ENCODE assay signal across 9 cellular contexts in genomic region chr12:122368361-122369073, GRCh38. TPM values are rescaled to one million over a fixed set of nuclear protein-coding genes. Genes with fewer than 3 reads are reported as not detected.
DNase-seq lines count a peak whose midpoint lies in the region; ATAC-seq, FAIRE-seq and TF ChIP-seq lines count a peak whose summit lies in the region.
"Had no signal": no experiment of that assay in that cellular context is flagged by ENCODE, and none has a peak within 500 bp of the region (broad histone marks: within the 10 kb centered on the region; RNA-seq: fewer than 3 reads in every experiment).

No MANE protein-coding gene starts in this region.

- no peak overlapping the region for H2BK5ac ChIP-seq in H1 (ENCODE audit: low read depth, low read length)
- H2BK5ac ChIP-seq in trophoblast cell (ENCODE audit: low read depth, low read length, poor library complexity): no peak overlapping the region

- H2BK15ac ChIP-seq in H1 (ENCODE audit: low read length): no peak overlapping the region

- H3K36me3 ChIP-seq in H1 (ENCODE audit: control insufficient read depth in 2 of 4, insufficient read depth in 4 of 4, low read length in 3 of 4): no peaks in the 10 kb centered on the region
- H3K36me3 ChIP-seq in trophoblast cell (ENCODE audit: control insufficient read depth in 1 of 2, insufficient read depth in 2 of 2, low read length in 2 of 2): peaks cover 8 to 11% of the 10 kb centered on the region in 2 experiments
- no peaks in the 10 kb centered on the region for H3K36me3 ChIP-seq in CD8-positive, alpha-beta T cell (ENCODE audit: insufficient read depth, low read length)

- H2AFZ ChIP-seq in H1 (ENCODE audit: low read length) (no peak overlapping the region), trophoblast cell (ENCODE audit: insufficient read depth, low read length, poor library complexity) (no peak overlapping the region)

- TF ChIP-seq RAD21 in H1 (IDR thresholded peaks at IDR 0.05 in 1 of 2, conservative IDR thresholded peaks at IDR 0.05 in 1 of 2; ENCODE audit: low read depth in 2 of 2, low read length in 2 of 2): no peak

- H3K79me1 ChIP-seq in H1 (ENCODE audit: low read depth, low read length) (no peaks in the 10 kb centered on the region), trophoblast cell (ENCODE audit: low read length) (peaks cover 10% of the 10 kb centered on the region)

- H3K56ac ChIP-seq in H1 (replicated peaks; ENCODE audit: insufficient read length, low read depth, low read length): peak overlapping the region; percentile 73

- POLR2A ChIA-PET in H1 (lab: Charles Lee; ENCODE audit: partially characterized antibody): interaction anchor here (0.6 kb wide), 2 partner anchors 125 to 994 kb away, joined by 3 to 7 read pairs; no protein-coding TSS in a partner anchor
- POLR2A ChIA-PET in CD8-positive, alpha-beta T cell (lab: Charles Lee): no interaction called here

- no peak for TF ChIP-seq EP300 in H1 (IDR thresholded peaks at IDR 0.05; ENCODE audit: borderline replicate concordance in 1 of 2, low read depth in 2 of 2, low read length in 2 of 2)

- H3K27me3 ChIP-seq in H1 (replicated peaks in 1 of 4; ENCODE audit: control insufficient read depth in 3 of 4, extremely low read depth in 1 of 4, insufficient read depth in 3 of 4, low read length in 3 of 4) (no peaks in the 10 kb centered on the region), trophoblast cell (ENCODE audit: insufficient read depth, low read length) (no peaks in the 10 kb centered on the region)
- no peaks in the 10 kb centered on the region for H3K27me3 ChIP-seq in CD8-positive, alpha-beta T cell (ENCODE audit: insufficient read depth, low read length)

- H3K18ac ChIP-seq in H1 (ENCODE audit: extremely low read depth, low read length) (no peak overlapping the region), trophoblast cell (ENCODE audit: low read length) (no peak overlapping the region)

- no peak overlapping the region for H2BK20ac ChIP-seq in H1 (ENCODE audit: low read length)

- DNase-seq in DMS153 (lab: John Stamatoyannopoulos, UW) (peak; percentile 33), NCI-H2029 (lab: John Stamatoyannopoulos, UW) (peak; percentile 70), H1 (ENCODE audit: low read depth in 1 of 2, low spot score in 2 of 2) (no peak), trophoblast cell (peak; percentile 58 to 68), MV-4-11 (lab: John Stamatoyannopoulos, UW) (no peak)
- no peak for DNase-seq in CD8-positive, alpha-beta T cell
- DNase-seq in activated T-cell treated with anti-CD3 and anti-CD28 coated beads, Interleukin-2, amount 50 U/mL, for 4 hours: no peak
- DNase-seq: effector memory CD8-positive, alpha-beta T cell had no signal

- H3K4me1 Mint-ChIP-seq in CD8-positive, alpha-beta T cell (ENCODE audit: low read depth): peaks cover 16% of the 10 kb centered on the region
- peaks cover 11% of the 10 kb centered on the region for H3K4me1 Mint-ChIP-seq in activated T-cell treated with anti-CD3 and anti-CD28 coated beads, Interleukin-2, amount 50 U/mL, for 4 hours (ENCODE audit: low read depth)

- no peak overlapping the region for H3K4me2 ChIP-seq in H1 (ENCODE audit: insufficient read depth in 1 of 2, low read depth in 2 of 2, low read length in 2 of 2)
- H3K4me2 ChIP-seq in trophoblast cell (ENCODE audit: low read length): no peak overlapping the region

- no peak overlapping the region for H3K27ac Mint-ChIP-seq in CD8-positive, alpha-beta T cell

- H2AK5ac ChIP-seq in H1 (ENCODE audit: low read depth, low read length) (no peak overlapping the region), trophoblast cell (ENCODE audit: low read length) (no peak overlapping the region)

- no peak for TF ChIP-seq CTCF in H1 (IDR thresholded peaks at IDR 0.05; ENCODE audit: control extremely low read depth in 1 of 3, insufficient read depth in 1 of 3, low read depth in 1 of 3, low read length in 3 of 3)
- no peak for TF ChIP-seq CTCF in CD8-positive, alpha-beta T cell (IDR thresholded peaks at IDR 0.05)

- H4K91ac ChIP-seq in H1 (replicated peaks; ENCODE audit: insufficient read length, low read length) (no peak overlapping the region), trophoblast cell (ENCODE audit: low read depth, low read length) (peak overlapping the region; percentile 13)

- no peak overlapping the region for H3K9ac ChIP-seq in H1 (replicated peaks in 1 of 4; ENCODE audit: extremely low read depth in 1 of 4, low read depth in 3 of 4, low read length in 3 of 4)
- H3K9ac ChIP-seq in trophoblast cell (ENCODE audit: low read length): no peak overlapping the region

- no peak overlapping the region for H4K12ac ChIP-seq in trophoblast cell (ENCODE audit: low read depth, low read length)

- CTCF ChIA-PET in H1 (lab: Charles Lee; ENCODE audit: partially characterized antibody): interaction anchor here (0.6 to 1.4 kb wide), 5 partner anchors 10 to 103 kb away, joined by 3 to 9 read pairs (median 4); no protein-coding TSS in a partner anchor
- CTCF ChIA-PET in CD8-positive, alpha-beta T cell (lab: Charles Lee): interaction anchor here (0.6 to 2.0 kb wide), 4 partner anchors 14 to 1033 kb away, joined by 3 to 5 read pairs (median 3); no protein-coding TSS in a partner anchor

- H2BK12ac ChIP-seq in H1 (ENCODE audit: low read depth, low read length) (no peak overlapping the region), trophoblast cell (ENCODE audit: low read length) (no peak overlapping the region)

- H4K5ac ChIP-seq in H1 (ENCODE audit: insufficient read length, low read depth, low read length): no peak overlapping the region

- H3K4ac ChIP-seq in H1 (replicated peaks; ENCODE audit: insufficient read length, low read depth, low read length): no peak overlapping the region
- H3K4ac ChIP-seq in trophoblast cell (ENCODE audit: low read depth, low read length): no peak overlapping the region

- H3K27ac ChIP-seq in H1 (ENCODE audit: low read depth, low read length) (no peak overlapping the region), trophoblast cell (ENCODE audit: low read depth, low read length) (peak overlapping the region; percentile 45)
- H3K27ac ChIP-seq in CD8-positive, alpha-beta T cell (ENCODE audit: low read depth, low read length): no peak overlapping the region

- H3K23me2 ChIP-seq in H1 (ENCODE audit: low read depth, low read length): no peaks in the 10 kb centered on the region

- no peak overlapping the region for H3K23ac ChIP-seq in H1 (ENCODE audit: insufficient read length)
- no peak overlapping the region for H3K23ac ChIP-seq in trophoblast cell (ENCODE audit: low read length)

- H4K8ac ChIP-seq in H1 (ENCODE audit: extremely low read depth, insufficient read depth, low read length) (no peak overlapping the region), trophoblast cell (ENCODE audit: low read depth, low read length) (no peak overlapping the region)

- H3K36me3 Mint-ChIP-seq in CD8-positive, alpha-beta T cell: peaks cover 44% of the 10 kb centered on the region
- peaks cover 14% of the 10 kb centered on the region for H3K36me3 Mint-ChIP-seq in activated T-cell treated with anti-CD3 and anti-CD28 coated beads, Interleukin-2, amount 50 U/mL, for 4 hours (ENCODE audit: insufficient read depth)

- H3K4me3 ChIP-seq in H1 (ENCODE audit: extremely low read depth in 1 of 4, insufficient read depth in 2 of 4, low read depth in 3 of 4, low read length in 4 of 4) (no peak overlapping the region), trophoblast cell (ENCODE audit: low read depth, low read length) (no peak overlapping the region)
- no peak overlapping the region for H3K4me3 ChIP-seq in CD8-positive, alpha-beta T cell (ENCODE audit: low read depth, low read length)

- no peaks in the 10 kb centered on the region for H3K27me3 Mint-ChIP-seq in CD8-positive, alpha-beta T cell (ENCODE audit: low read depth)
- H3K27me3 Mint-ChIP-seq in activated T-cell treated with anti-CD3 and anti-CD28 coated beads, Interleukin-2, amount 50 U/mL, for 4 hours (ENCODE audit: low read depth): no peaks in the 10 kb centered on the region
- H3K27me3 Mint-ChIP-seq: effector memory CD8-positive, alpha-beta T cell had no signal

- H3K4me1 ChIP-seq in H1 (replicated peaks in 1 of 4; ENCODE audit: control insufficient read depth in 3 of 4, insufficient read depth in 4 of 4, low read length in 3 of 4) (no peaks in the 10 kb centered on the region; a peak in 1 of 7 replicates), trophoblast cell (ENCODE audit: control insufficient read depth in 1 of 2, insufficient read depth in 2 of 2, low read length in 2 of 2) (peaks cover 9 to 13% of the 10 kb centered on the region in 2 experiments)
- no peaks in the 10 kb centered on the region for H3K4me1 ChIP-seq in CD8-positive, alpha-beta T cell (ENCODE audit: insufficient read depth, low read length)

- intact Hi-C loops in CD8-positive, alpha-beta T cell (cut with DNase I, micrococcal nuclease): no loop called here

- no peak for FAIRE-seq in H1 (lab: Jason Lieb, UNC)

- no peak for ATAC-seq in HG02840 (IDR thresholded peaks at IDR 0.05; ENCODE audit: low FRiP score, unreplicated experiment)
- ATAC-seq in CD8-positive, alpha-beta T cell: no peak
- ATAC-seq in activated T-cell treated with anti-CD3 and anti-CD28 coated beads, Interleukin-2, amount 50 U/mL, for 4 hours: no peak
- ATAC-seq: effector memory CD8-positive, alpha-beta T cell had no signal

- WGBS in H1 (ENCODE audit: extremely low coverage in 1 of 2, insufficient coverage in 1 of 2, insufficient read length in 1 of 2, insufficient replicate concordance in 2 of 2, low coverage in 1 of 2, low lambda C conversion rate in 2 of 2, missing lambda C conversion rate in 1 of 2), 2 experiments: 79% methylated on average over 7 of the region's 10 CpGs; no CpG with 5 or more reads in 1 of the 2 experiments
- WGBS in trophoblast cell (ENCODE audit: extremely low coverage, insufficient coverage, insufficient read length): no CpG with 5 or more reads among the region's 10 CpGs

- no peaks in the 10 kb centered on the region for H4K20me1 ChIP-seq in H1 (replicated peaks in 1 of 2; ENCODE audit: control insufficient read depth in 1 of 2, insufficient read depth in 2 of 2, low read length in 2 of 2)

- H3K79me2 ChIP-seq in H1 (ENCODE audit: control insufficient read depth in 1 of 2, insufficient read depth in 2 of 2, low read length in 2 of 2): no peaks in the 10 kb centered on the region
- H3K79me2 ChIP-seq in trophoblast cell (ENCODE audit: control insufficient read depth, insufficient read depth, low read length, poor library complexity): peaks cover 5% of the 10 kb centered on the region

- TF ChIP-seq POLR2A in H1 (IDR thresholded peaks at IDR 0.05; ENCODE audit: control extremely low read depth in 1 of 2, low read depth in 2 of 2, low read length in 2 of 2): no peak

- no peaks in the 10 kb centered on the region for H3K9me3 Mint-ChIP-seq in CD8-positive, alpha-beta T cell
- no peaks in the 10 kb centered on the region for H3K9me3 Mint-ChIP-seq in activated T-cell treated with anti-CD3 and anti-CD28 coated beads, Interleukin-2, amount 50 U/mL, for 4 hours
- H3K9me3 Mint-ChIP-seq: effector memory CD8-positive, alpha-beta T cell had no signal

- H3K4me3 Mint-ChIP-seq in CD8-positive, alpha-beta T cell: no peak overlapping the region
- H3K4me3 Mint-ChIP-seq in activated T-cell treated with anti-CD3 and anti-CD28 coated beads, Interleukin-2, amount 50 U/mL, for 4 hours: no peak overlapping the region
- H3K4me3 Mint-ChIP-seq: effector memory CD8-positive, alpha-beta T cell had no signal

- no peaks in the 10 kb centered on the region for H3K9me3 ChIP-seq in H1 (ENCODE audit: insufficient read depth in 2 of 2, low read depth in 1 of 2, low read length in 1 of 2)
- no peaks in the 10 kb centered on the region for H3K9me3 ChIP-seq in trophoblast cell (ENCODE audit: insufficient read depth, low read depth, low read length)
- no peaks in the 10 kb centered on the region for H3K9me3 ChIP-seq in CD8-positive, alpha-beta T cell (ENCODE audit: low read length)

- H3K14ac ChIP-seq in H1 (ENCODE audit: insufficient read length) (no peak overlapping the region), trophoblast cell (ENCODE audit: low read length) (no peak overlapping the region)

- H2BK120ac ChIP-seq in H1 (replicated peaks; ENCODE audit: low read depth, low read length) (no peak overlapping the region), trophoblast cell (ENCODE audit: insufficient read depth, low read length, poor library complexity) (peak overlapping the region; percentile 58)

RNA-seq across cellular contexts. Expression of gene CLIP1, which starts 54.0 kb away (rescaled TPM):
- total RNA-seq in H1 (2021; fragmentation: NEBNext Ultra II Directional; extraction: Animal tissue kit (Norgen Biotek cat#: 25700)): 26.6 and 27.6 TPM in 2 replicates
- polyA plus RNA-seq in H1 (2011; rRNA removed): 13.5 and 19.0 TPM in 2 replicates
- 15.2 TPM for polyA plus RNA-seq in H1 (2011; cell fraction: cytosol; rRNA removed)
- polyA plus RNA-seq in H1 (2011; cell fraction: nucleus; rRNA removed): 46.3 TPM
- polyA plus RNA-seq in H1 (2012, experiment 1 of 2): 14.4 to 23.7 TPM (median 15.8 TPM) in 4 replicates
- 0.68 TPM for polyA plus RNA-seq in H1 (2012, experiment 2 of 2)
- polyA plus RNA-seq in H1 (2013, experiment 1 of 2): 20.9 TPM
- 21.3 TPM for polyA plus RNA-seq in H1 (2013, experiment 2 of 2)
- polyA minus RNA-seq in H1 (2011; rRNA and poly(A)+ RNA removed): 37.4 and 51.1 TPM in 2 replicates
- polyA minus RNA-seq in H1 (2011; cell fraction: cytosol; rRNA and poly(A)+ RNA removed): 18.9 TPM
- 39.8 TPM for polyA minus RNA-seq in H1 (2011; cell fraction: nucleus; rRNA and poly(A)+ RNA removed)
- 101 and 104 TPM in 2 replicates for polyA plus RNA-seq in trophoblast cell (2013)
- 10 to 100 TPM; 48.6 to 49.6 TPM for total RNA-seq in CD8-positive, alpha-beta T cell
- total RNA-seq in activated T-cell treated with anti-CD3 and anti-CD28 coated beads, Interleukin-2, amount 50 U/mL, for 4 hours: 10 to 100 TPM; 52.6 to 61.1 (median 53.1) TPM

Comparison
In these comparisons a context has a peak if more than half of its experiments do, and no peak if none do; other contexts are left out.
1. DNase-seq: peak in DMS153 (single experiment), NCI-H2029 (single experiment) and trophoblast cell (2 of 2); none in H1 (0 of 2), CD8-positive, alpha-beta T cell (0 of 7), activated T-cell treated with anti-CD3 and anti-CD28 coated beads, Interleukin-2, amount 50 U/mL, for 4 hours (single experiment) and MV-4-11 (single experiment).